23 cellular contexts compared by ENCODE assay signal in the genomic region with DNA sequence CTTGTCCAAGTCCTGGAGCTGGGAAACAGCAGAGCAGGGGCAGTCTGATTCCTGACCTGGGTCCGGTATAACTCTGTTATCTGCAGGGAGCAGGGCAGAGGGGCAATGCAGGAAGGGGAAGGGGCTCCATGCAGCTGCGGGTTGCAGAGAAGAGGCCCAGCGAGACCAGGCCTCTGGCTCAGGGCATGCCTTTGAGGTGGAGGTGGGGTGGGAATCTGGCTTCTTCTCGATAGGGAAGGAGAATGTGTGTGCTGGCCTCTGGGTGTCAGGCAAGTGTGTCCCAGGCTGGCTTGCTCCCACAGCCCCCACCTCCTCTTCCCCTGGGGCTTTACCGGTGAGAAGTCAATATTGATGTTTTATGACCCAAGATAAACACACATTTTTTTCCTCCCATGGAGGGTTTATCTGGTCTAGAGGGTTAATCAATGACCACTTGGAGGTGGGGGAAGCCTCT.
DNase-seq lines count a peak whose midpoint lies in the region; ATAC-seq, FAIRE-seq and TF ChIP-seq lines count a peak whose summit lies in the region.
"Had no signal": no experiment of that assay in that cellular context is flagged by ENCODE, and none has a peak within 500 bp of the region (broad histone marks: within the 10 kb centered on the region; RNA-seq: fewer than 3 reads in every experiment).

No MANE protein-coding gene starts in this region.

- no peaks in the 10 kb centered on the region for H3K9me3 ChIP-seq in pancreas
- H3K9me3 ChIP-seq: lower lobe of right lung, MG63, SJSA1 had no signal

- POLR2A ChIA-PET in activated CD4-positive, alpha-beta T cell treated with anti-CD3 and anti-CD28 coated beads, Interleukin-2, amount 10 ng/mL, durations not matched to agents 7 days and 5 days (lab: Charles Lee), result no interaction called here

- peaks cover 37% of the 10 kb centered on the region for H3K4me1 Mint-ChIP-seq in CD14-positive monocyte
- H3K4me1 Mint-ChIP-seq in activated T-helper 1 cell treated with anti-CD3 and anti-CD28 coated beads, Interleukin-12 subunit alpha, Interleukin-12 subunit beta, Interleukin-2, Interleukin-4 antibody, amounts not matched to agents 30 ng/mL and 10 ng/mL and 1 ng/mL, durations not matched to agents 14 hours and 24 hours and 36 hours (ENCODE audit: low read depth), result no peaks in the 10 kb centered on the region
- no peaks in the 10 kb centered on the region for H3K4me1 Mint-ChIP-seq in activated CD4-positive, alpha-beta T cell treated with anti-CD3 and anti-CD28 coated beads, Interleukin-2, amount 10 ng/mL, durations not matched to agents 7 days and 5 days

- TF ChIP-seq CTCF in CD14-positive monocyte (IDR thresholded peaks at IDR 0.05) (no peak), kidney epithelial cell (IDR thresholded peaks at IDR 0.05; ENCODE audit: insufficient read depth, low read length, poor library complexity, severe bottlenecking) (peak; percentile 45), pancreas (IDR thresholded peaks at IDR 0.05) (no peak)

- WGBS in pancreas, 2 donors, result 10 to 12% methylated on average over 3 to 5 of the region's 5 CpGs

- no peak for FAIRE-seq in pancreas (lab: Jason Lieb, UNC)
- FAIRE-seq: G401.6, GM12878 had no signal

- peaks cover 0 to 3% (median 0%) of the 10 kb centered on the region in 3 donors for H3K27me3 Mint-ChIP-seq in CD14-positive monocyte (ENCODE audit: low read depth in 3 of 3)
- peaks cover 9% of the 10 kb centered on the region for H3K27me3 Mint-ChIP-seq in activated T-helper 1 cell treated with anti-CD3 and anti-CD28 coated beads, Interleukin-12 subunit alpha, Interleukin-12 subunit beta, Interleukin-2, Interleukin-4 antibody, amounts not matched to agents 30 ng/mL and 10 ng/mL and 1 ng/mL, durations not matched to agents 14 hours and 24 hours and 36 hours (ENCODE audit: insufficient read depth)
- H3K27me3 Mint-ChIP-seq in activated CD4-positive, alpha-beta T cell treated with anti-CD3 and anti-CD28 coated beads, Interleukin-2, amount 10 ng/mL, durations not matched to agents 7 days and 5 days, result no peaks in the 10 kb centered on the region
- H3K27me3 Mint-ChIP-seq: stimulated activated naive CD8-positive, alpha-beta T cell treated with anti-CD3 and anti-CD28 coated beads, Interleukin-15, Interleukin-2, amounts not matched to agents 100 ng/mL and 50 ng/mL, for 24 hours had no signal

- H3K4me3 ChIP-seq in kidney epithelial cell (ENCODE audit: low read depth, low read length), result no peak overlapping the region
- no peak overlapping the region for H3K4me3 ChIP-seq in pancreas
- H3K4me3 ChIP-seq: GM12878, lower lobe of right lung, MG63, SJSA1 had no signal

- no peaks in the 10 kb centered on the region for H3K36me3 Mint-ChIP-seq in CD14-positive monocyte
- no peaks in the 10 kb centered on the region for H3K36me3 Mint-ChIP-seq in activated T-helper 1 cell treated with anti-CD3 and anti-CD28 coated beads, Interleukin-12 subunit alpha, Interleukin-12 subunit beta, Interleukin-2, Interleukin-4 antibody, amounts not matched to agents 30 ng/mL and 10 ng/mL and 1 ng/mL, durations not matched to agents 14 hours and 24 hours and 36 hours (ENCODE audit: low read depth)
- H3K36me3 Mint-ChIP-seq in activated CD4-positive, alpha-beta T cell treated with anti-CD3 and anti-CD28 coated beads, Interleukin-2, amount 10 ng/mL, durations not matched to agents 7 days and 5 days (ENCODE audit: low read depth), result no peaks in the 10 kb centered on the region
- H3K36me3 Mint-ChIP-seq: natural killer cell had no signal

- H3K27ac ChIP-seq in pancreas, result peak overlapping the region in 3 of 4 donors; percentile 59 to 84 (median 81)
- H3K27ac ChIP-seq: lower lobe of right lung, SJSA1 had no signal

- H3K36me3 ChIP-seq in kidney epithelial cell (ENCODE audit: control insufficient read depth, insufficient read depth, low read length), result no peaks in the 10 kb centered on the region
- no peaks in the 10 kb centered on the region for H3K36me3 ChIP-seq in pancreas
- H3K36me3 ChIP-seq: lower lobe of right lung, MG63, SJSA1 had no signal

- intact Hi-C loops in CD14-positive monocyte (cut with micrococcal nuclease), result loop anchor here (5.0 to 10.0 kb wide), 3 partner anchors 145 to 505 kb away; no protein-coding TSS in a partner anchor
- intact Hi-C loops in pancreas (cut with DNase I), result loop anchor here in 1 of 3 donors (5.0 kb wide), 2 partner anchors 128 to 248 kb away; a partner anchor contains a TSS
- intact Hi-C loops in activated T-helper 1 cell treated with anti-CD3 and anti-CD28 coated beads, Interleukin-12 subunit alpha, Interleukin-12 subunit beta, Interleukin-2, Interleukin-4 antibody, amounts not matched to agents 30 ng/mL and 10 ng/mL and 1 ng/mL, durations not matched to agents 14 hours and 24 hours and 36 hours (cut with micrococcal nuclease), result loop anchor here (5.0 kb wide), 1 partner anchor 148 kb away; no protein-coding TSS in a partner anchor

- no peak overlapping the region for H3K4me3 Mint-ChIP-seq in CD14-positive monocyte
- H3K4me3 Mint-ChIP-seq in activated T-helper 1 cell treated with anti-CD3 and anti-CD28 coated beads, Interleukin-12 subunit alpha, Interleukin-12 subunit beta, Interleukin-2, Interleukin-4 antibody, amounts not matched to agents 30 ng/mL and 10 ng/mL and 1 ng/mL, durations not matched to agents 14 hours and 24 hours and 36 hours, result no peak overlapping the region
- H3K4me3 Mint-ChIP-seq in activated CD4-positive, alpha-beta T cell treated with anti-CD3 and anti-CD28 coated beads, Interleukin-2, amount 10 ng/mL, durations not matched to agents 7 days and 5 days, result no peak overlapping the region
- H3K4me3 Mint-ChIP-seq: dendritic cell treated with granulocyte-macrophage colony-stimulating factor and Interleukin-4, amounts not matched to agents 40 ng/mL and 50 ng/mL, for 4 days; natural killer cell; stimulated activated naive CD8-positive, alpha-beta T cell treated with anti-CD3 and anti-CD28 coated beads, Interleukin-15, Interleukin-2, amounts not matched to agents 100 ng/mL and 50 ng/mL, for 24 hours had no signal

- CTCF ChIA-PET in activated CD4-positive, alpha-beta T cell treated with anti-CD3 and anti-CD28 coated beads, Interleukin-2, amount 10 ng/mL, durations not matched to agents 7 days and 5 days (lab: Charles Lee), result interaction anchor here (0.6 kb wide), 1 partner anchor 152 kb away, joined by 4 read pairs; no protein-coding TSS in a partner anchor

- peaks cover 0 to 1% (median 0%) of the 10 kb centered on the region in 7 donors for H3K9me3 Mint-ChIP-seq in CD14-positive monocyte
- no peaks in the 10 kb centered on the region for H3K9me3 Mint-ChIP-seq in activated T-helper 1 cell treated with anti-CD3 and anti-CD28 coated beads, Interleukin-12 subunit alpha, Interleukin-12 subunit beta, Interleukin-2, Interleukin-4 antibody, amounts not matched to agents 30 ng/mL and 10 ng/mL and 1 ng/mL, durations not matched to agents 14 hours and 24 hours and 36 hours
- no peaks in the 10 kb centered on the region for H3K9me3 Mint-ChIP-seq in activated CD4-positive, alpha-beta T cell treated with anti-CD3 and anti-CD28 coated beads, Interleukin-2, amount 10 ng/mL, durations not matched to agents 7 days and 5 days
- H3K9me3 Mint-ChIP-seq: dendritic cell treated with granulocyte-macrophage colony-stimulating factor and Interleukin-4, amounts not matched to agents 40 ng/mL and 50 ng/mL, for 4 days; natural killer cell; stimulated activated naive CD8-positive, alpha-beta T cell treated with anti-CD3 and anti-CD28 coated beads, Interleukin-15, Interleukin-2, amounts not matched to agents 100 ng/mL and 50 ng/mL, for 24 hours had no signal

- ATAC-seq in pancreas, result peak; percentile 83 to 91 (median 88)
- ATAC-seq: GM12878, lower lobe of right lung, natural killer cell had no signal

- H3K27ac Mint-ChIP-seq in CD14-positive monocyte, result peak overlapping the region in 1 of 7 donors; percentile 20
- H3K27ac Mint-ChIP-seq in activated T-helper 1 cell treated with anti-CD3 and anti-CD28 coated beads, Interleukin-12 subunit alpha, Interleukin-12 subunit beta, Interleukin-2, Interleukin-4 antibody, amounts not matched to agents 30 ng/mL and 10 ng/mL and 1 ng/mL, durations not matched to agents 14 hours and 24 hours and 36 hours, result no peak overlapping the region
- H3K27ac Mint-ChIP-seq in activated CD4-positive, alpha-beta T cell treated with anti-CD3 and anti-CD28 coated beads, Interleukin-2, amount 10 ng/mL, durations not matched to agents 7 days and 5 days, result no peak overlapping the region
- H3K27ac Mint-ChIP-seq: dendritic cell treated with granulocyte-macrophage colony-stimulating factor and Interleukin-4, amounts not matched to agents 40 ng/mL and 50 ng/mL, for 4 days; natural killer cell; stimulated activated naive CD8-positive, alpha-beta T cell treated with anti-CD3 and anti-CD28 coated beads, Interleukin-15, Interleukin-2, amounts not matched to agents 100 ng/mL and 50 ng/mL, for 24 hours had no signal

- H3K4me1 ChIP-seq in pancreas, result peaks cover 25 to 46% (median 43%) of the 10 kb centered on the region in 3 donors

- H3K27me3 ChIP-seq in kidney epithelial cell (ENCODE audit: control insufficient read depth, insufficient read depth, low read length), result no peaks in the 10 kb centered on the region
- no peaks in the 10 kb centered on the region for H3K27me3 ChIP-seq in pancreas
- H3K27me3 ChIP-seq: MG63, SJSA1 had no signal

- peak; percentile 12 for DNase-seq in CD14-positive monocyte (ENCODE audit: low spot score)
- DNase-seq in LoVo (ENCODE audit: low spot score), result peak; percentile 73
- no peak for DNase-seq in kidney epithelial cell (ENCODE audit: low read depth)
- peak; percentile 68 to 93 (median 90) for DNase-seq in pancreas
- no peak for DNase-seq in activated T-helper 1 cell treated with anti-CD3 and anti-CD28 coated beads, Interleukin-12 subunit alpha, Interleukin-12 subunit beta, Interleukin-2, Interleukin-4 antibody, amounts not matched to agents 30 ng/mL and 10 ng/mL and 1 ng/mL, durations not matched to agents 14 hours and 24 hours and 36 hours (ENCODE audit: low spot score)
- no peak for DNase-seq in stimulated activated CD4-positive, alpha-beta T cell treated with anti-CD3 and anti-CD28 coated beads, Interleukin-4, amount 100 ng/mL, for 1 hour
- DNase-seq in activated CD4-positive, alpha-beta T cell treated with anti-CD3 and anti-CD28 coated beads, Interleukin-2, amount 10 ng/mL, durations not matched to agents 7 days and 5 days, result no peak
- DNase-seq in GM19240 (ENCODE audit: insufficient read length, low spot score), result no peak
- DNase-seq: activated CD4-positive, alpha-beta T cell treated with anti-CD3 and anti-CD28 coated beads for 4 hours; activated naive CD4-positive, alpha-beta T cell treated with anti-CD3 and anti-CD28 coated beads, Interleukin-2, amount 50 U/mL, for 16 hours; COR-L47; erythroblast; lower lobe of right lung; MG63; natural killer cell; NCI-H2081; NCI-H510A treated with DMSO at 0.1 percent for 48 hours; T-helper 9 cell had no signal

Comparison
In these comparisons a context has a peak if more than half of its experiments do, and no peak if none do; other contexts are left out.
1. DNase-seq: peak in CD14-positive monocyte (single experiment), LoVo (single experiment) and pancreas (6 of 6); none in kidney epithelial cell (single experiment), activated T-helper 1 cell treated with anti-CD3 and anti-CD28 coated beads, Interleukin-12 subunit alpha, Interleukin-12 subunit beta, Interleukin-2, Interleukin-4 antibody, amounts not matched to agents 30 ng/mL and 10 ng/mL and 1 ng/mL, durations not matched to agents 14 hours and 24 hours and 36 hours (single experiment), stimulated activated CD4-positive, alpha-beta T cell treated with anti-CD3 and anti-CD28 coated beads, Interleukin-4, amount 100 ng/mL, for 1 hour (single experiment), activated CD4-positive, alpha-beta T cell treated with anti-CD3 and anti-CD28 coated beads, Interleukin-2, amount 10 ng/mL, durations not matched to agents 7 days and 5 days (single experiment) and GM19240 (single experiment).